In genomic region chr2:70029814-70030409, GRCh38 we compare ENCODE assay signal across 8 cellular contexts. TPM values are rescaled to one million over a fixed set of nuclear protein-coding genes. Genes with fewer than 3 reads are reported as not detected.
A peak's percentile ranks its signal among the peaks of the same experiment; 100 is the strongest.
DNase-seq lines count a peak whose midpoint lies in the region; ATAC-seq and TF ChIP-seq lines count a peak whose summit lies in the region.

No MANE protein-coding gene starts in this region.

- H3K36me3 ChIP-seq in body of pancreas (replicated peaks in 1 of 2; ENCODE audit: insufficient read depth in 1 of 2, low read depth in 2 of 2), result no peaks in the 10 kb centered on the region

- TF ChIP-seq CTCF in body of pancreas (IDR thresholded peaks at IDR 0.05), result no peak

- H3K27ac ChIP-seq in body of pancreas, result peak overlapping the region in 3 of 4 donors; percentile 43 to 69 (median 67)

- H3K4me1 ChIP-seq in body of pancreas, result peaks cover 8% of the 10 kb centered on the region

- no peaks in the 10 kb centered on the region for H3K27me3 ChIP-seq in body of pancreas

- peak; percentile 89 for ATAC-seq in body of pancreas
- ATAC-seq in GM18858 (IDR thresholded peaks at IDR 0.05; ENCODE audit: unreplicated experiment), result no peak
- no peak for ATAC-seq in GM18909 (IDR thresholded peaks at IDR 0.05; ENCODE audit: poor library complexity, unreplicated experiment)

- TF ChIP-seq POLR2A in body of pancreas (IDR thresholded peaks at IDR 0.05), result peak in 1 of 3 donors; percentile 48

- intact Hi-C loops in body of pancreas (cut with DNase I), result no loop called here

- DNase-seq in HK-2 (ENCODE audit: unreplicated experiment) (peak; percentile 48), body of pancreas (peak; percentile 26 to 73 (median 46)), iPS-NIHi7 (ENCODE audit: extremely low spot score) (peak; percentile 86), smooth muscle cell of the brain vasculature (ENCODE audit: low read depth, low spot score) (peak; percentile 3), HPDE6-E6E7 (ENCODE audit: extremely low spot score) (no peak), NCI-H2107 treated with DMSO at 0.1 percent for 48 hours (lab: John Stamatoyannopoulos, UW; ENCODE audit: unreplicated experiment) (no peak)

- 33 to 37% methylated on average over 3 of the region's 3 CpGs for WGBS in body of pancreas, 2 donors

- H3K9me3 ChIP-seq in body of pancreas, result no peaks in the 10 kb centered on the region

- no peak overlapping the region for H3K4me3 ChIP-seq in body of pancreas

RNA-seq across cellular contexts. Expression of gene PCBP1, which starts 57.4 kb away (rescaled TPM):
- 100 to 1,000 TPM in 1 of 2 donors, 10 to 100 TPM in 1; 97.9 to 128 TPM for total RNA-seq in body of pancreas

Comparison
In these comparisons a context has a peak if more than half of its experiments do, and no peak if none do; other contexts are left out.
1. DNase-seq: peak in HK-2 (single experiment), body of pancreas (4 of 4), iPS-NIHi7 (single experiment) and smooth muscle cell of the brain vasculature (single experiment); none in HPDE6-E6E7 (single experiment) and NCI-H2107 treated with DMSO at 0.1 percent for 48 hours (single experiment).